In the genomic region with DNA sequence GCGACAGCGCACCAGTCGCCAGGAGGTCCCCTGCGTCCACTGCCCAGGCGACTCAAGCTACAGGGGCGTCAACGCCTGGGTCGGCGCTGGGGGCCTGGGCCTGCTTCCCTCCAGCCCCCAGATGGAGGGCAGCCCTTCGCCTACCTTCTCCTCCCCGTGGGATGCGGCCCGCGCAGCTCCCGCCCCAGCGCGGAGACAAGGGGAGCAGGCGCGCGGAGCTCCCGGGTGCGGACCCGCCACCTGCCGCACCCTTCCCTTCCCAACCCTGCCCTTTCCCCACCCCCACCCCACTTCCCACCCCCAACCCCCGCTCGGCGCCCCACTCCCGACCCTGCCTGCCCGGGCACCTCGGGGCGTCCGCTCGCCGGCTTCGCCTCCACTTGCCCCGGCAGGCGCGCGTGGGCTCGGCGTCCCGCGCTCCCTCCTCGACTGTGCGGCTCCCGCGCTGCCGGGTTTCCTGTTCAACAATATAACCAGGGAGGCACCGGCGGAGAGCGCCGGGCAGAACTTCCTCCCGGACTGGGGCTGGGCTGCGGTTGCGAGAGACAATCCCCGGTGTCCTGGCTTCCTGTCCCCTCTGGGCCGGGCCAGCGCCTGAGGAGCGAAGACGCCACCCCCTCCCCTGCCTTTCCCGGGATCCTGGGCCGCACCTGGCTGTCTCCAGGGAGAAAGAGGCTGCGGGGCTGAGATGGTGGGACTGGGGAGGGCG, we compare ENCODE assay signal across 8 cellular contexts. TPM values are rescaled to one million over a fixed set of nuclear protein-coding genes. Genes with fewer than 3 reads are reported as not detected.
DNase-seq lines count a peak whose midpoint lies in the region; ATAC-seq and TF ChIP-seq lines count a peak whose summit lies in the region.

A gene with protein sequence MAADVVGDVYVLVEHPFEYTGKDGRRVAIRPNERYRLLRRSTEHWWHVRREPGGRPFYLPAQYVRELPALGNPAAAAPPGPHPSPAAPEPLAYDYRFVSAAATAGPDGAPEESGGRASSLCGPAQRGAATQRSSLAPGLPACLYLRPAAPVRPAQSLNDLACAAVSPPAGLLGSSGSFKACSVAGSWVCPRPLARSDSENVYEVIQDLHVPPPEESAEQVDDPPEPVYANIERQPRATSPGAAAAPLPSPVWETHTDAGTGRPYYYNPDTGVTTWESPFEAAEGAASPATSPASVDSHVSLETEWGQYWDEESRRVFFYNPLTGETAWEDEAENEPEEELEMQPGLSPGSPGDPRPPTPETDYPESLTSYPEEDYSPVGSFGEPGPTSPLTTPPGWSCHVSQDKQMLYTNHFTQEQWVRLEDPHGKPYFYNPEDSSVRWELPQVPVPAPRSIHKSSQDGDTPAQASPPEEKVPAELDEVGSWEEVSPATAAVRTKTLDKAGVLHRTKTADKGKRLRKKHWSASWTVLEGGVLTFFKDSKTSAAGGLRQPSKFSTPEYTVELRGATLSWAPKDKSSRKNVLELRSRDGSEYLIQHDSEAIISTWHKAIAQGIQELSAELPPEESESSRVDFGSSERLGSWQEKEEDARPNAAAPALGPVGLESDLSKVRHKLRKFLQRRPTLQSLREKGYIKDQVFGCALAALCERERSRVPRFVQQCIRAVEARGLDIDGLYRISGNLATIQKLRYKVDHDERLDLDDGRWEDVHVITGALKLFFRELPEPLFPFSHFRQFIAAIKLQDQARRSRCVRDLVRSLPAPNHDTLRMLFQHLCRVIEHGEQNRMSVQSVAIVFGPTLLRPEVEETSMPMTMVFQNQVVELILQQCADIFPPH (minus strand): TSS at position 466 of the 709 bp plus-strand sequence. CDS start 2,591 bp downstream, outside the sequence.

- no peaks in the 10 kb centered on the region for H3K9me3 ChIP-seq in iPS DF 6.9 (ENCODE audit: control insufficient read depth, insufficient read depth, low read length)
- no peaks in the 10 kb centered on the region for H3K9me3 ChIP-seq in gastrocnemius medialis

- in situ Hi-C loops in gastrocnemius medialis (cut with MboI; ENCODE audit: low sequenced_read_pairs in 4 of 4) = no loop called here

- H3K4me1 ChIP-seq in iPS DF 6.9 (ENCODE audit: control insufficient read depth, insufficient read depth, low read length) (peaks cover 10% of the 10 kb centered on the region), gastrocnemius medialis (peaks cover 25 to 34% of the 10 kb centered on the region in 2 donors)

- peak in 1 of 2 donors; percentile 18 for ATAC-seq in gastrocnemius medialis
- ATAC-seq in GM21717 (IDR thresholded peaks at IDR 0.05; ENCODE audit: unreplicated experiment) = no peak
- no peak for ATAC-seq in GM21390 (IDR thresholded peaks at IDR 0.05; ENCODE audit: unreplicated experiment)

- TF ChIP-seq CTCF in gastrocnemius medialis (IDR thresholded peaks at IDR 0.05 in 4 of 5, conservative IDR thresholded peaks at IDR 0.05 in 1 of 5) = no peak

- 1 to 3% (median 2%) methylated on average over 44 to 62 of the region's 64 CpGs for WGBS in adipose tissue, 3 donors
- no CpG with 5 or more reads among the region's 64 CpGs for WGBS in iPS DF 6.9 (ENCODE audit: insufficient coverage, insufficient read length)

- DNase-seq in DMS53 (lab: John Stamatoyannopoulos, UW) (peak; percentile 85), M059J (ENCODE audit: low read depth) (peak; percentile 56), iPS DF 6.9 (ENCODE audit: low read depth, low spot score) (no peak), gastrocnemius medialis (peak in 1 of 2 donors; percentile 34), hepatic stellate cell (ENCODE audit: low spot score) (no peak)

- TF ChIP-seq POLR2A in gastrocnemius medialis (IDR thresholded peaks at IDR 0.05) = no peak

- H3K27ac ChIP-seq in adipose tissue (ENCODE audit: low read depth, low read length) (no peak within 1 kb of the TSS), iPS DF 6.9 (ENCODE audit: low read length) (no peak within 1 kb of the TSS), gastrocnemius medialis (peak within 1 kb of the TSS; percentile 14 to 74 (median 68))

- H3K4me3 ChIP-seq in iPS DF 6.9 (ENCODE audit: low read length) (peak within 1 kb of the TSS; percentile 66; the same call in 1 of the 2 replicates), gastrocnemius medialis (peak within 1 kb of the TSS; percentile 51 to 63 (median 58))

- H3K36me3 ChIP-seq in iPS DF 6.9 (ENCODE audit: control insufficient read depth, insufficient read depth, low read length) = peaks cover 2% of the 10 kb centered on the region; the same call in 1 of the 2 replicates
- peaks cover 0 to 20% of the 10 kb centered on the region in 2 donors for H3K36me3 ChIP-seq in gastrocnemius medialis

- intact Hi-C loops in gastrocnemius medialis (cut with DNase I; ENCODE audit: low total_unique reads) = no loop called here

- peaks cover 23% of the 10 kb centered on the region for H3K27me3 ChIP-seq in iPS DF 6.9 (ENCODE audit: control insufficient read depth, insufficient read depth, low read length)
- peaks cover 33 to 51% (median 42%) of the 10 kb centered on the region in 3 donors for H3K27me3 ChIP-seq in gastrocnemius medialis

RNA-seq across cellular contexts. Expression of the gene that starts here (rescaled TPM):
- total RNA-seq in M059J (2014; rRNA removed; shearing (Covaris generic)) = 0.91 and 3.3 TPM in 2 replicates
- 10 to 100 TPM in 2 of 3 donors, 1 to 10 TPM in 1; 6.7 to 33.4 (median 25.4) TPM for polyA plus RNA-seq in adipose tissue
- 1 to 10 TPM; 4.2 to 6.0 (median 5.1) TPM for total RNA-seq in gastrocnemius medialis

Comparison
In these comparisons a context has a peak if more than half of its experiments do, and no peak if none do; other contexts are left out.
1. DNase-seq: peak in DMS53 (single experiment) and M059J (single experiment); none in iPS DF 6.9 (single experiment) and hepatic stellate cell (single experiment).
2. H3K27ac ChIP-seq: peak in gastrocnemius medialis (4 of 4); none in adipose tissue (single experiment) and iPS DF 6.9 (single experiment).